ENCODE assay signal across 21 cellular contexts in genomic region chr14:31578266-31578665, GRCh38. TPM values are rescaled to one million over a fixed set of nuclear protein-coding genes. Genes with fewer than 3 reads are reported as not detected.
DNase-seq lines count a peak whose midpoint lies in the region; ATAC-seq and TF ChIP-seq lines count a peak whose summit lies in the region.
"Had no signal": no experiment of that assay in that cellular context is flagged by ENCODE, and none has a peak within 500 bp of the region (broad histone marks: within the 10 kb centered on the region; RNA-seq: fewer than 3 reads in every experiment).

No MANE protein-coding gene starts in this region.

- H3K36me3 Mint-ChIP-seq in chondrocyte (ENCODE audit: low read depth): peaks cover 2% of the 10 kb centered on the region
- H3K36me3 Mint-ChIP-seq: natural killer cell treated with Interleukin-12 subunit alpha and Interleukin-12 subunit beta and Interleukin-15 and Interleukin-18, amount 100 ng/mL, for 72 hours had no signal

- H3K4me3 ChIP-seq in AG10803 (ENCODE audit: low read length): no peak overlapping the region
- no peak overlapping the region for H3K4me3 ChIP-seq in retinal pigment epithelial cell (ENCODE audit: low read length)
- H3K4me3 ChIP-seq in neuronal stem cell (ENCODE audit: low read length in 2 of 2): no peak overlapping the region
- H3K4me3 ChIP-seq in H7 (ENCODE audit: insufficient read depth, low read depth, low read length): no peak overlapping the region
- H3K4me3 ChIP-seq: smooth muscle cell had no signal

- H2AK5ac ChIP-seq in neuronal stem cell (ENCODE audit: low read depth, low read length): no peak overlapping the region

- DNase-seq in AG10803 (ENCODE audit: low read depth): peak; percentile 60
- DNase-seq in chondrocyte (ENCODE audit: low spot score): no peak
- DNase-seq in left cardiac atrium: no peak
- peak; percentile 0 for DNase-seq in retinal pigment epithelial cell (ENCODE audit: low read depth)
- no peak for DNase-seq in neuronal stem cell (ENCODE audit: low spot score)
- DNase-seq in stimulated activated CD8-positive, alpha-beta memory T cell treated with anti-CD3 and anti-CD28 coated beads, Interleukin-4, amount 100 ng/mL, for 48 hours: no peak
- DNase-seq in SHP77 (lab: John Stamatoyannopoulos, UW): no peak
- no peak for DNase-seq in H7
- DNase-seq: activated naive CD4-positive, alpha-beta T cell treated with anti-CD3 and anti-CD28 coated beads, Interleukin-2, amount 10 ng/mL, durations not matched to agents 7 days and 5 days; activated T-cell treated with anti-CD3 and anti-CD28 coated beads, Interleukin-2, amount 50 U/mL, for 4 hours; DMS153; foreskin fibroblast; GDM1; kidney; NCI-H1417 treated with DMSO at 0.1 percent for 48 hours had no signal

- H3K79me1 ChIP-seq in neuronal stem cell (ENCODE audit: low read depth, low read length): peaks cover 3% of the 10 kb centered on the region

- H4K8ac ChIP-seq in neuronal stem cell (ENCODE audit: low read depth, low read length): no peak overlapping the region

- intact Hi-C loops in left cardiac atrium (cut with DNase I): no loop called here

- H3K27me3 ChIP-seq in neuronal stem cell (ENCODE audit: control insufficient read depth in 3 of 3, insufficient read depth in 3 of 3, low read depth in 1 of 3, low read length in 3 of 3) (no peaks in the 10 kb centered on the region), H7 (ENCODE audit: control insufficient read depth, insufficient read depth, low read length) (no peaks in the 10 kb centered on the region)

- no peak overlapping the region for H2BK15ac ChIP-seq in neuronal stem cell (ENCODE audit: low read length)

- H3K9me3 Mint-ChIP-seq in chondrocyte (ENCODE audit: low read depth): no peaks in the 10 kb centered on the region
- H3K9me3 Mint-ChIP-seq: activated naive CD4-positive, alpha-beta T cell treated with anti-CD3 and anti-CD28 coated beads, Interleukin-2, amount 10 ng/mL, durations not matched to agents 7 days and 5 days; activated T-cell treated with anti-CD3 and anti-CD28 coated beads, Interleukin-2, amount 50 U/mL, for 4 hours; IgD-negative memory B cell; natural killer cell treated with Interleukin-12 subunit alpha and Interleukin-12 subunit beta and Interleukin-15 and Interleukin-18, amount 100 ng/mL, for 72 hours had no signal

- H3K14ac ChIP-seq in neuronal stem cell (ENCODE audit: low read length): no peak overlapping the region

- peak overlapping the region; percentile 46 for H3K27ac Mint-ChIP-seq in chondrocyte (ENCODE audit: unreplicated experiment)
- H3K27ac Mint-ChIP-seq: activated naive CD4-positive, alpha-beta T cell treated with anti-CD3 and anti-CD28 coated beads, Interleukin-2, amount 10 ng/mL, durations not matched to agents 7 days and 5 days; IgD-negative memory B cell; natural killer cell treated with Interleukin-12 subunit alpha and Interleukin-12 subunit beta and Interleukin-15 and Interleukin-18, amount 100 ng/mL, for 72 hours had no signal

- no peaks in the 10 kb centered on the region for H3K27me3 Mint-ChIP-seq in chondrocyte (ENCODE audit: low read depth)
- H3K27me3 Mint-ChIP-seq: activated naive CD4-positive, alpha-beta T cell treated with anti-CD3 and anti-CD28 coated beads, Interleukin-2, amount 10 ng/mL, durations not matched to agents 7 days and 5 days; IgD-negative memory B cell; natural killer cell treated with Interleukin-12 subunit alpha and Interleukin-12 subunit beta and Interleukin-15 and Interleukin-18, amount 100 ng/mL, for 72 hours had no signal

- H3K18ac ChIP-seq in neuronal stem cell (ENCODE audit: low read length): no peak overlapping the region

- no peak overlapping the region for H3K4me2 ChIP-seq in neuronal stem cell (ENCODE audit: insufficient read depth, low read length, poor library complexity, severe bottlenecking)
- H3K4me2 ChIP-seq: smooth muscle cell had no signal

- no peak overlapping the region for H4K91ac ChIP-seq in neuronal stem cell (ENCODE audit: low read depth, low read length, poor library complexity)

- H3K9ac ChIP-seq in neuronal stem cell (ENCODE audit: low read depth, low read length, poor library complexity): no peak overlapping the region
- H3K9ac ChIP-seq: parathyroid adenoma had no signal

- H3K27ac ChIP-seq in neuronal stem cell (replicated peaks; ENCODE audit: low read length): no peak overlapping the region
- H3K27ac ChIP-seq: C4-2B, parathyroid adenoma had no signal

- H2AFZ ChIP-seq in neuronal stem cell (ENCODE audit: low read length): no peak overlapping the region
- H2AFZ ChIP-seq: parathyroid adenoma had no signal

- H3K9me3 ChIP-seq in neuronal stem cell (replicated peaks in 1 of 2; ENCODE audit: control insufficient read depth in 2 of 2, insufficient read depth in 1 of 2, low read depth in 1 of 2, low read length in 2 of 2): no peaks in the 10 kb centered on the region

- TF ChIP-seq CTCF in AG10803 (conservative IDR thresholded peaks at IDR 0.05; ENCODE audit: low read length): no peak
- no peak for TF ChIP-seq CTCF in chondrocyte (IDR thresholded peaks at IDR 0.05)
- TF ChIP-seq CTCF in retinal pigment epithelial cell (conservative IDR thresholded peaks at IDR 0.05; ENCODE audit: low read depth, low read length): no peak

- peaks cover 0 to 2% of the 10 kb centered on the region in 2 donors for H3K4me1 ChIP-seq in neuronal stem cell (ENCODE audit: control insufficient read depth in 2 of 2, insufficient read depth in 1 of 2, low read depth in 1 of 2, low read length in 2 of 2)

- H3K4me1 Mint-ChIP-seq in chondrocyte (ENCODE audit: low read depth): peaks cover 24% of the 10 kb centered on the region
- H3K4me1 Mint-ChIP-seq: activated naive CD4-positive, alpha-beta T cell treated with anti-CD3 and anti-CD28 coated beads, Interleukin-2, amount 10 ng/mL, durations not matched to agents 7 days and 5 days had no signal

- no peak overlapping the region for H3K4me3 Mint-ChIP-seq in chondrocyte (ENCODE audit: unreplicated experiment)
- H3K4me3 Mint-ChIP-seq: activated naive CD4-positive, alpha-beta T cell treated with anti-CD3 and anti-CD28 coated beads, Interleukin-2, amount 10 ng/mL, durations not matched to agents 7 days and 5 days; activated T-cell treated with anti-CD3 and anti-CD28 coated beads, Interleukin-2, amount 50 U/mL, for 4 hours; IgD-negative memory B cell; natural killer cell treated with Interleukin-12 subunit alpha and Interleukin-12 subunit beta and Interleukin-15 and Interleukin-18, amount 100 ng/mL, for 72 hours had no signal

- H3K4ac ChIP-seq in neuronal stem cell (ENCODE audit: low read length): no peak overlapping the region

- no peak overlapping the region for H2BK5ac ChIP-seq in neuronal stem cell (ENCODE audit: low read length)

- H2BK12ac ChIP-seq in neuronal stem cell (ENCODE audit: low read length): no peak overlapping the region

- ATAC-seq in left cardiac atrium: peak; percentile 69 to 70
- ATAC-seq: activated CD4-positive, CD25-positive, alpha-beta regulatory T cell treated with anti-CD3 and anti-CD28 coated beads, Interleukin-2, amount 50 U/mL, for 24 hours; activated T-cell treated with anti-CD3 and anti-CD28 coated beads, Interleukin-2, amount 50 U/mL, for 4 hours; natural killer cell treated with Interleukin-12 subunit alpha and Interleukin-12 subunit beta and Interleukin-15 and Interleukin-18, amount 100 ng/mL, for 72 hours had no signal

- H3K23ac ChIP-seq in neuronal stem cell (ENCODE audit: low read depth, low read length, poor library complexity): no peak overlapping the region

- WGBS in neuronal stem cell (ENCODE audit: extremely low coverage in 2 of 2, insufficient read length in 2 of 2, insufficient replicate concordance in 1 of 2), 2 donors: no CpG with 5 or more reads among the region's 3 CpGs

- peaks cover 0 to 6% of the 10 kb centered on the region in 2 donors for H3K36me3 ChIP-seq in neuronal stem cell (replicated peaks in 1 of 2; ENCODE audit: control insufficient read depth in 2 of 2, insufficient read depth in 2 of 2, low read length in 2 of 2)
- no peaks in the 10 kb centered on the region for H3K36me3 ChIP-seq in H7 (replicated peaks; ENCODE audit: control insufficient read depth, insufficient read depth, low read length)

- H2BK120ac ChIP-seq in neuronal stem cell (ENCODE audit: low read depth, low read length): no peak overlapping the region

RNA-seq across cellular contexts. Expression of gene NUBPL, which starts 17.1 kb away (rescaled TPM):
- total RNA-seq in chondrocyte (9.3 to 13.9 TPM (median 9.8 TPM) in 3 replicates), left cardiac atrium (10 to 100 TPM; 18.5 to 19.5 TPM)
- polyA plus RNA-seq in neuronal stem cell (2013, experiment 1 of 2): 8.4 TPM
- polyA plus RNA-seq in neuronal stem cell (2013, experiment 2 of 2): 9.1 TPM
- total RNA-seq in H7 (2014; rRNA removed; shearing (Covaris generic)): 8.7 and 11.5 TPM in 2 replicates

Comparison
In these comparisons a context has a peak if more than half of its experiments do, and no peak if none do; other contexts are left out.
1. DNase-seq: peak in AG10803 (single experiment) and retinal pigment epithelial cell (single experiment); none in chondrocyte (single experiment), left cardiac atrium (single experiment), neuronal stem cell (single experiment), stimulated activated CD8-positive, alpha-beta memory T cell treated with anti-CD3 and anti-CD28 coated beads, Interleukin-4, amount 100 ng/mL, for 48 hours (single experiment), SHP77 (0 of 2) and H7 (single experiment).